2 cellular contexts compared by ENCODE assay signal in the genomic region with DNA sequence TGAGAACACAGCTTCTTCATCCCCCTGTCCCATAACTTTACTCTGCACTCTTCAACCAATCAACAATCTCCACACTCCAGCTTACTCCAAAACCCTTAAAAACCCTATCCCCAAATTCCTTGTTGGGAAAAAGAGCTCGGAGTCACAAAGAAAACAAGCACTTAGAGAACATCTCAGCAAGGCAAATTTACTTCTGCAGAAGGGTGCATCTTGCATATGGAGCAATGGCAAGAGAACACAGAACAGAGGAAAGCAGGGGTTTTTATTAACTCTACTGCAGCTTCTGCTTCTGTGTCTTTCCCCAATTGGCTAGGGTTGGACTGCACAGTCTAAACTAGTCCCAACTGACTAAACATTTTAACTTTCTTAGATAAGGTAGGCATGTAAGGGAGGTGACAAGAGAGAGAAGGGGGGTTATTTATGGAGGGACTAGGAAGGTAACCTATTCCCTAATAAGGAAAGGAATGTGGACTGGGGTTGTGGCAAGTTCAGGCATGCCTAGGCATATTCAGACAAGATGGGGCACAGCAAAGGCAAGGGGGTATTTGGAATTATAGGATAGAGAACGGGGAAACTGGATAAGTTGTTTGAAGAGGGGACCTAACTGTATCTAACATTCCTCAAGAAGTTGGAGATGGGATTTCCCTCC.
TF ChIP-seq lines count a peak whose summit lies in the region.

No MANE protein-coding gene starts in this region.

TF ChIP-seq in HepG2, 621 proteins besides CTCF, POLR2A, EP300 and RAD21 (continued from another document):
- TF ChIP-seq, protein P1, sequence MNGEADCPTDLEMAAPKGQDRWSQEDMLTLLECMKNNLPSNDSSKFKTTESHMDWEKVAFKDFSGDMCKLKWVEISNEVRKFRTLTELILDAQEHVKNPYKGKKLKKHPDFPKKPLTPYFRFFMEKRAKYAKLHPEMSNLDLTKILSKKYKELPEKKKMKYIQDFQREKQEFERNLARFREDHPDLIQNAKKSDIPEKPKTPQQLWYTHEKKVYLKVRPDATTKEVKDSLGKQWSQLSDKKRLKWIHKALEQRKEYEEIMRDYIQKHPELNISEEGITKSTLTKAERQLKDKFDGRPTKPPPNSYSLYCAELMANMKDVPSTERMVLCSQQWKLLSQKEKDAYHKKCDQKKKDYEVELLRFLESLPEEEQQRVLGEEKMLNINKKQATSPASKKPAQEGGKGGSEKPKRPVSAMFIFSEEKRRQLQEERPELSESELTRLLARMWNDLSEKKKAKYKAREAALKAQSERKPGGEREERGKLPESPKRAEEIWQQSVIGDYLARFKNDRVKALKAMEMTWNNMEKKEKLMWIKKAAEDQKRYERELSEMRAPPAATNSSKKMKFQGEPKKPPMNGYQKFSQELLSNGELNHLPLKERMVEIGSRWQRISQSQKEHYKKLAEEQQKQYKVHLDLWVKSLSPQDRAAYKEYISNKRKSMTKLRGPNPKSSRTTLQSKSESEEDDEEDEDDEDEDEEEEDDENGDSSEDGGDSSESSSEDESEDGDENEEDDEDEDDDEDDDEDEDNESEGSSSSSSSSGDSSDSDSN (CRISPR knock-in tag; IDR thresholded peaks at IDR 0.05): no peak
- peak; percentile 54; the same call in 1 of the 2 replicates for TF ChIP-seq SRF (IDR thresholded peaks at IDR 0.05; ENCODE audit: low read depth, low read length)

TF ChIP-seq in K562, 482 proteins besides CTCF, POLR2A, EP300 and RAD21:
- TF ChIP-seq, protein P2, sequence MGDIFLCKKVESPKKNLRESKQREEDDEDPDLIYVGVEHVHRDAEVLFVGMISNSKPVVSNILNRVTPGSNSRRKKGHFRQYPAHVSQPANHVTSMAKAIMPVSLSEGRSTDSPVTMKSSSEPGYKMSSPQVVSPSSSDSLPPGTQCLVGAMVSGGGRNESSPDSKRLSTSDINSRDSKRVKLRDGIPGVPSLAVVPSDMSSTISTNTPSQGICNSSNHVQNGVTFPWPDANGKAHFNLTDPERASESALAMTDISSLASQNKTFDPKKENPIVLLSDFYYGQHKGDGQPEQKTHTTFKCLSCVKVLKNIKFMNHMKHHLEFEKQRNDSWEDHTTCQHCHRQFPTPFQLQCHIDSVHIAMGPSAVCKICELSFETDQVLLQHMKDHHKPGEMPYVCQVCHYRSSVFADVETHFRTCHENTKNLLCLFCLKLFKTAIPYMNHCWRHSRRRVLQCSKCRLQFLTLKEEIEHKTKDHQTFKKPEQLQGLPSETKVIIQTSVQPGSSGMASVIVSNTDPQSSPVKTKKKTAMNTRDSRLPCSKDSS (IDR thresholded peaks at IDR 0.05; ENCODE audit: low read depth, partially characterized antibody): peak; percentile 41
- TF ChIP-seq PTTG1 (tag; IDR thresholded peaks at IDR 0.05; ENCODE audit: low read depth) (no peak), NCOA4 (IDR thresholded peaks at IDR 0.05; ENCODE audit: partially characterized antibody) (no peak), RBM25 (IDR thresholded peaks at IDR 0.05; ENCODE audit: low read depth, low read length, severe bottlenecking) (no peak), U2AF2 (optimal IDR thresholded peaks at IDR 0.05; ENCODE audit: low read depth, low read length) (no peak)
